9 cellular contexts compared by ENCODE assay signal in genomic region chr12:6280053-6280469, GRCh38. TPM values are rescaled to one million over a fixed set of nuclear protein-coding genes. Genes with fewer than 3 reads are reported as not detected.
DNase-seq lines count a peak whose midpoint lies in the region; ATAC-seq, FAIRE-seq and TF ChIP-seq lines count a peak whose summit lies in the region.
"Had no signal": no experiment of that assay in that cellular context is flagged by ENCODE, and none has a peak within 500 bp of the region (broad histone marks: within the 10 kb centered on the region; RNA-seq: fewer than 3 reads in every experiment).

No MANE protein-coding gene starts in this region.

- no peaks in the 10 kb centered on the region for H3K27me3 ChIP-seq in mesendoderm (ENCODE audit: insufficient read depth, low read length, poor library complexity)

- H3K4me1 ChIP-seq in mesendoderm (ENCODE audit: control insufficient read depth, low read depth, low read length): peaks cover 11% of the 10 kb centered on the region

- DNase-seq in 8988T (peak; percentile 56), HTR-8/SVneo (ENCODE audit: insufficient read length, low spot score) (peak; percentile 93), choroid plexus epithelial cell (ENCODE audit: low read depth) (peak; percentile 77), mesendoderm (peak; percentile 94), NCI-H1417 treated with DMSO at 0.1 percent for 48 hours (lab: John Stamatoyannopoulos, UW) (no peak)

- no peak overlapping the region for H3K23ac ChIP-seq in mesendoderm (ENCODE audit: low read length)

- no peak overlapping the region for H4K5ac ChIP-seq in mesendoderm (ENCODE audit: low read length)

- no peak overlapping the region for H2BK15ac ChIP-seq in mesendoderm (replicated peaks; ENCODE audit: low read depth)

- H3K9ac ChIP-seq in mesendoderm (ENCODE audit: low read length): no peak overlapping the region

- no peak overlapping the region for H3K18ac ChIP-seq in mesendoderm (ENCODE audit: low read length)

- no peak overlapping the region for H3K4me3 ChIP-seq in choroid plexus epithelial cell (ENCODE audit: low read depth, low read length)
- H3K4me3 ChIP-seq in mesendoderm (ENCODE audit: low read length): no peak overlapping the region

- H3K79me2 ChIP-seq in mesendoderm (ENCODE audit: control insufficient read depth, insufficient read depth, low read length): no peaks in the 10 kb centered on the region

- TF ChIP-seq CTCF in choroid plexus epithelial cell (conservative IDR thresholded peaks at IDR 0.05; ENCODE audit: low read depth, low read length): peak; percentile 11

- no peak overlapping the region for H3K4ac ChIP-seq in mesendoderm (ENCODE audit: low read depth, low read length)

- H3K27ac ChIP-seq in mesendoderm (ENCODE audit: low read depth, low read length): peak overlapping the region; percentile 49

- ATAC-seq in GM19351 (IDR thresholded peaks at IDR 0.05; ENCODE audit: unreplicated experiment) (no peak), HG02970 (IDR thresholded peaks at IDR 0.05; ENCODE audit: low FRiP score, unreplicated experiment) (no peak), GM18907 (IDR thresholded peaks at IDR 0.05; ENCODE audit: unreplicated experiment) (no peak)

- FAIRE-seq in HTR-8/SVneo (lab: Jason Lieb, UNC): peak; percentile 91
- FAIRE-seq: endometrium had no signal

- no peak overlapping the region for H3K4me2 ChIP-seq in mesendoderm (ENCODE audit: low read length)

- no CpG with 5 or more reads among the region's 2 CpGs for WGBS in mesendoderm (ENCODE audit: extremely low coverage, insufficient coverage, low lambda C conversion rate)

- H2BK120ac ChIP-seq in mesendoderm (ENCODE audit: low read depth, low read length): no peak overlapping the region

- H2BK5ac ChIP-seq in mesendoderm (ENCODE audit: low read length): no peak overlapping the region

- no peaks in the 10 kb centered on the region for H3K36me3 ChIP-seq in mesendoderm (ENCODE audit: control insufficient read depth, insufficient read depth, low read length)

- H3K56ac ChIP-seq in mesendoderm (ENCODE audit: low read length): peak overlapping the region; percentile 81

- H4K8ac ChIP-seq in mesendoderm (ENCODE audit: low read depth, low read length): no peak overlapping the region

- no peak overlapping the region for H2AK5ac ChIP-seq in mesendoderm (ENCODE audit: low read length)

- no peaks in the 10 kb centered on the region for H3K79me1 ChIP-seq in mesendoderm (ENCODE audit: low read length)

RNA-seq across cellular contexts. Expression of gene PLEKHG6, which starts 30.4 kb away (rescaled TPM):
- 23.2 TPM for polyA plus RNA-seq in mesendoderm (2013, experiment 1 of 2)
- 22.0 TPM for polyA plus RNA-seq in mesendoderm (2013, experiment 2 of 2)
